ENCODE assay signal across 8 cellular contexts in genomic region chr1:27428316-27429028, GRCh38. TPM values are rescaled to one million over a fixed set of nuclear protein-coding genes. Genes with fewer than 3 reads are reported as not detected.
DNase-seq lines count a peak whose midpoint lies in the region; ATAC-seq and TF ChIP-seq lines count a peak whose summit lies in the region.

No MANE protein-coding gene starts in this region.

- H3K9me3 Mint-ChIP-seq in activated naive CD8-positive, alpha-beta T cell treated with anti-CD3 and anti-CD28 coated beads, Interleukin-2, amount 10 ng/mL, durations not matched to agents 7 days and 5 days, result no peaks in the 10 kb centered on the region

- H3K36me3 Mint-ChIP-seq in activated naive CD8-positive, alpha-beta T cell treated with anti-CD3 and anti-CD28 coated beads, Interleukin-2, amount 10 ng/mL, durations not matched to agents 7 days and 5 days, result peaks cover 20% of the 10 kb centered on the region

- no peak for ATAC-seq in activated naive CD8-positive, alpha-beta T cell treated with anti-CD3 and anti-CD28 coated beads, Interleukin-2, amount 10 ng/mL, durations not matched to agents 7 days and 5 days (ENCODE audit: low read depth)
- ATAC-seq in GM18907 (IDR thresholded peaks at IDR 0.05; ENCODE audit: unreplicated experiment) (no peak), GM21515 (IDR thresholded peaks at IDR 0.05; ENCODE audit: unreplicated experiment) (no peak), HG03342 (IDR thresholded peaks at IDR 0.05; ENCODE audit: unreplicated experiment) (no peak)

- H3K4me3 Mint-ChIP-seq in activated naive CD8-positive, alpha-beta T cell treated with anti-CD3 and anti-CD28 coated beads, Interleukin-2, amount 10 ng/mL, durations not matched to agents 7 days and 5 days, result peak overlapping the region; percentile 80

- H3K27ac Mint-ChIP-seq in activated naive CD8-positive, alpha-beta T cell treated with anti-CD3 and anti-CD28 coated beads, Interleukin-2, amount 10 ng/mL, durations not matched to agents 7 days and 5 days, result peak overlapping the region; percentile 62

- no peak for TF ChIP-seq CTCF in AG10803 (conservative IDR thresholded peaks at IDR 0.05; ENCODE audit: low read length)

- peaks cover 40% of the 10 kb centered on the region for H3K4me1 Mint-ChIP-seq in activated naive CD8-positive, alpha-beta T cell treated with anti-CD3 and anti-CD28 coated beads, Interleukin-2, amount 10 ng/mL, durations not matched to agents 7 days and 5 days

- POLR2A ChIA-PET in activated naive CD8-positive, alpha-beta T cell treated with anti-CD3 and anti-CD28 coated beads, Interleukin-2, amount 10 ng/mL, durations not matched to agents 7 days and 5 days (lab: Charles Lee), result interaction anchor here (0.6 to 2.1 kb wide), 7 partner anchors 10 to 1075 kb away, joined by 3 to 8 read pairs (median 4); partner anchors contain the start of genes IFI6 and WASF2

- peak; percentile 46 for DNase-seq in AG10803 (ENCODE audit: low read depth)
- DNase-seq in NCI-H2081 (lab: John Stamatoyannopoulos, UW), result peak; percentile 21 to 55
- no peak for DNase-seq in activated naive CD8-positive, alpha-beta T cell treated with anti-CD3 and anti-CD28 coated beads, Interleukin-2, amount 10 ng/mL, durations not matched to agents 7 days and 5 days
- peak; percentile 29 for DNase-seq in iPS-NIHi11 (ENCODE audit: low spot score)
- DNase-seq in stimulated activated CD4-positive, alpha-beta T cell treated with anti-CD3 and anti-CD28 coated beads, Interleukin-2, amount 100 ng/mL, for 24 hours, result peak; percentile 28 to 36

- H3K4me3 ChIP-seq in AG10803 (ENCODE audit: low read length), result no peak overlapping the region

- no peaks in the 10 kb centered on the region for H3K27me3 Mint-ChIP-seq in activated naive CD8-positive, alpha-beta T cell treated with anti-CD3 and anti-CD28 coated beads, Interleukin-2, amount 10 ng/mL, durations not matched to agents 7 days and 5 days

RNA-seq across cellular contexts. Expression of gene GPR3, which starts 36.0 kb away (rescaled TPM):
- total RNA-seq in activated naive CD8-positive, alpha-beta T cell treated with anti-CD3 and anti-CD28 coated beads, Interleukin-2, amount 10 ng/mL, durations not matched to agents 7 days and 5 days, result under 1 TPM; 0.42 to 0.43 TPM

RNA-seq across cellular contexts. Expression of gene CD164L2, which starts 45.3 kb away (rescaled TPM):
- not detected for total RNA-seq in activated naive CD8-positive, alpha-beta T cell treated with anti-CD3 and anti-CD28 coated beads, Interleukin-2, amount 10 ng/mL, durations not matched to agents 7 days and 5 days

RNA-seq across cellular contexts. Expression of gene FCN3, which starts 53.8 kb away (rescaled TPM):
- not detected for total RNA-seq in activated naive CD8-positive, alpha-beta T cell treated with anti-CD3 and anti-CD28 coated beads, Interleukin-2, amount 10 ng/mL, durations not matched to agents 7 days and 5 days
